Comparison of ENCODE assay signal across 8 cellular contexts in genomic region chr19:10502524-10503001, GRCh38. TPM values are rescaled to one million over a fixed set of nuclear protein-coding genes. Genes with fewer than 3 reads are reported as not detected.
DNase-seq lines count a peak whose midpoint lies in the region; ATAC-seq and TF ChIP-seq lines count a peak whose summit lies in the region.

No MANE protein-coding gene starts in this region.

- peak overlapping the region; percentile 97 for H3K4me2 ChIP-seq in OCI-LY3 (ENCODE audit: low read length)

- H3K4me1 ChIP-seq in OCI-LY3 (ENCODE audit: low read length) (peaks cover 12% of the 10 kb centered on the region), mononuclear cell (ENCODE audit: insufficient read depth, low read length) (peaks cover 39% of the 10 kb centered on the region)

- peaks cover 58% of the 10 kb centered on the region for H3K79me2 ChIP-seq in OCI-LY3 (ENCODE audit: low read length)

- peak overlapping the region; percentile 85 for H3K4me3 ChIP-seq in OCI-LY3 (ENCODE audit: low read length)
- peak overlapping the region; percentile 87 for H3K4me3 ChIP-seq in mononuclear cell (ENCODE audit: low read length)

- H3K9me3 ChIP-seq in OCI-LY3 (ENCODE audit: insufficient read depth, low read length) (no peaks in the 10 kb centered on the region), mononuclear cell (ENCODE audit: low read depth, low read length) (no peaks in the 10 kb centered on the region)

- peak overlapping the region; percentile 84 for H3K27ac ChIP-seq in OCI-LY3 (ENCODE audit: low read length)

- peak overlapping the region; percentile 97 for H3K9ac ChIP-seq in OCI-LY3 (ENCODE audit: low read length)

- peak overlapping the region; percentile 74; the same call in 1 of the 2 replicates for H2AFZ ChIP-seq in OCI-LY3 (ENCODE audit: low read depth, low read length)

- peaks cover 23% of the 10 kb centered on the region for H3K36me3 ChIP-seq in OCI-LY3 (replicated peaks; ENCODE audit: low read depth, low read length)

- no peak for TF ChIP-seq CTCF in OCI-LY3 (IDR thresholded peaks at IDR 0.05; ENCODE audit: low read depth, low read length)

- peak; percentile 78 for ATAC-seq in GM21515 (IDR thresholded peaks at IDR 0.05; ENCODE audit: unreplicated experiment)

- peaks cover 9% of the 10 kb centered on the region; the same call in 1 of the 2 replicates for H4K20me1 ChIP-seq in OCI-LY3 (ENCODE audit: insufficient read depth, low read length)

- DNase-seq in DMS 273 (lab: John Stamatoyannopoulos, UW; ENCODE audit: unreplicated experiment): peak; percentile 98
- DNase-seq in HuH-7 (ENCODE audit: low spot score): peak; percentile 93
- DNase-seq in activated T-cell treated with anti-CD3 and anti-CD28 coated beads for 1 hour (ENCODE audit: low read depth): peak; percentile 83
- DNase-seq in epidermal melanocyte (ENCODE audit: insufficient read length, low spot score): peak; percentile 93
- peak; percentile 78 to 81 for DNase-seq in stimulated activated CD8-positive, alpha-beta memory T cell treated with anti-CD3 and anti-CD28 coated beads, Interleukin-2, amount 100 ng/mL, for 1 hour (ENCODE audit: low read depth in 2 of 2)

- H3K27me3 ChIP-seq in OCI-LY3 (ENCODE audit: low read depth, low read length) (no peaks in the 10 kb centered on the region), mononuclear cell (ENCODE audit: insufficient read depth, low read length) (no peaks in the 10 kb centered on the region)

RNA-seq across cellular contexts. Expression of gene KEAP1, which starts 0.6 kb away (rescaled TPM):
- 10.4 TPM for total RNA-seq in mononuclear cell

RNA-seq across cellular contexts. Expression of gene S1PR5, which starts 14.7 kb away (rescaled TPM):
- 36.9 TPM for total RNA-seq in mononuclear cell

RNA-seq across cellular contexts. Expression of gene ATG4D, which starts 41.1 kb away (rescaled TPM):
- total RNA-seq in mononuclear cell: 30.7 TPM

Comparison
In these comparisons a context has a peak if more than half of its experiments do, and no peak if none do; other contexts are left out.
1. Peak in every context shown above with its lines: DNase-seq, ATAC-seq, H3K4me3 ChIP-seq and H3K27ac ChIP-seq.